In the genomic region with DNA sequence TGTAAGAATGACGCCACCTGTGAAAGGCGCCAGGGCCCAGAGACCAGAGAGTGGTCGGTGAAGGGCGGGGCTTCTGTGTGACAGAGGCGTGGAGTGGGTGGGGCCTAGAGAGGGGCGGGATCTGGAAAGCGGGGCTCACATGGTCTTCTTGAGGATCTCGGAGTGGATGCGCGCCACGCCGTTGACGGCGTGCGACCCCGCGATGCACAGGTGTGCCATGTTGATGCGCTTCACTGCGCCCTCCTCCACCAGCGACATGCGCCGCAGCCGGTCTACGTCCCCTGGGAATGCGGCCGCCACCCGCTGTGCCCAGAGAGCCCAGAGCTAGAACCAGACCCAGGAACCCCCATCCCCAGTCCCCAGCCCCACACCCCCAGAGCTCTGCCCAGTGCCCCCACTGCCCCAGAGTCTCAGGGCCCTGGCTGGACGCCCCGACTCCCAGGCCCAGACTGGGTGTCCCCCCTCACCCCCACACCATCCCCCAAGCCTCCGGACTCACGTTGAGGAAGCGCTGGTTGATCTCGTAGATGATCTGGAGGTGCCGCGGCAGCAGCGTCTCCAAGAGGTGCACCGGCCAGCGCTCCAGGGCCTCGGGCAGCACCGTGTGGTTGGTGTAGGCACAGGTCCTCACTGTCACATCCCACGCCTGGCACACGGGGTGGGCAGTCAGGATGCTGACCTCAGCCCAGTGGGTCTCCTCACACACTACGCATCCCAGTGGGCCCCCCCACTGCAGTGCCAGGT, we compare ENCODE assay signal across 16 cellular contexts. TPM values are rescaled to one million over a fixed set of nuclear protein-coding genes. Genes with fewer than 3 reads are reported as not detected.
DNase-seq lines count a peak whose midpoint lies in the region; ATAC-seq and TF ChIP-seq lines count a peak whose summit lies in the region.
"Had no signal": no experiment of that assay in that cellular context is flagged by ENCODE, and none has a peak within 500 bp of the region (broad histone marks: within the 10 kb centered on the region; RNA-seq: fewer than 3 reads in every experiment).

No MANE protein-coding gene starts in this region.

- H3K36me3 ChIP-seq in heart left ventricle, result peaks cover 0 to 42% (median 18%) of the 10 kb centered on the region in 9 donors

- no peaks in the 10 kb centered on the region for H3K27me3 ChIP-seq in heart left ventricle

- no peaks in the 10 kb centered on the region for H3K9me3 Mint-ChIP-seq in chondrocyte (ENCODE audit: low read depth)
- H3K9me3 Mint-ChIP-seq in memory B cell, result no peaks in the 10 kb centered on the region
- H3K9me3 Mint-ChIP-seq in stimulated activated memory B cell treated with anti-CD40 and anti-IgM and Interleukin-4, amounts not matched to agents 10 μg/mL and 1 μg/mL and 100 μg/mL, for 72 hours, result no peaks in the 10 kb centered on the region
- H3K9me3 Mint-ChIP-seq in glutamatergic neuron (ENCODE audit: unreplicated experiment), result peaks cover 3% of the 10 kb centered on the region
- H3K9me3 Mint-ChIP-seq: CD14-positive monocyte had no signal

- H3K36me3 Mint-ChIP-seq in chondrocyte (ENCODE audit: low read depth) (no peaks in the 10 kb centered on the region), memory B cell (peaks cover 12% of the 10 kb centered on the region), glutamatergic neuron (ENCODE audit: unreplicated experiment) (peaks cover 3% of the 10 kb centered on the region)
- H3K36me3 Mint-ChIP-seq in stimulated activated memory B cell treated with anti-CD40 and anti-IgM and Interleukin-4, amounts not matched to agents 10 μg/mL and 1 μg/mL and 100 μg/mL, for 72 hours, result peaks cover 31% of the 10 kb centered on the region

- H3K4me3 Mint-ChIP-seq in chondrocyte (ENCODE audit: unreplicated experiment), result no peak overlapping the region
- no peak overlapping the region for H3K4me3 Mint-ChIP-seq in memory B cell
- H3K4me3 Mint-ChIP-seq in stimulated activated memory B cell treated with anti-CD40 and anti-IgM and Interleukin-4, amounts not matched to agents 10 μg/mL and 1 μg/mL and 100 μg/mL, for 72 hours, result no peak overlapping the region
- no peak overlapping the region for H3K4me3 Mint-ChIP-seq in glutamatergic neuron (ENCODE audit: unreplicated experiment)
- H3K4me3 Mint-ChIP-seq: CD14-positive monocyte had no signal

- H3K27ac ChIP-seq in heart left ventricle, result no peak overlapping the region
- H3K27ac ChIP-seq: A549, KMS-11 had no signal

- TF ChIP-seq CTCF in heart left ventricle (IDR thresholded peaks at IDR 0.05) (no peak), chondrocyte (IDR thresholded peaks at IDR 0.05) (no peak), glutamatergic neuron (IDR thresholded peaks at IDR 0.05; ENCODE audit: partially characterized antibody, unreplicated experiment) (no peak)

- H3K4me1 Mint-ChIP-seq in chondrocyte (ENCODE audit: low read depth) (peaks cover 2% of the 10 kb centered on the region), memory B cell (peaks cover 22% of the 10 kb centered on the region), glutamatergic neuron (ENCODE audit: low read depth, unreplicated experiment) (peaks cover 2% of the 10 kb centered on the region)
- peaks cover 33% of the 10 kb centered on the region for H3K4me1 Mint-ChIP-seq in stimulated activated memory B cell treated with anti-CD40 and anti-IgM and Interleukin-4, amounts not matched to agents 10 μg/mL and 1 μg/mL and 100 μg/mL, for 72 hours
- H3K4me1 Mint-ChIP-seq: CD14-positive monocyte had no signal

- ATAC-seq in Right ventricle myocardium superior (ENCODE audit: poor library complexity), result no peak
- ATAC-seq in heart left ventricle, result no peak
- no peak for ATAC-seq in memory B cell (ENCODE audit: low read depth)
- peak; percentile 6 for ATAC-seq in stimulated activated memory B cell treated with anti-CD40 and anti-IgM and Interleukin-4, amounts not matched to agents 10 μg/mL and 1 μg/mL and 100 μg/mL, for 72 hours
- ATAC-seq: A549 had no signal

- no peak for TF ChIP-seq POLR2A in heart left ventricle (IDR thresholded peaks at IDR 0.05)

- no peaks in the 10 kb centered on the region for H3K27me3 Mint-ChIP-seq in chondrocyte (ENCODE audit: low read depth)
- no peaks in the 10 kb centered on the region for H3K27me3 Mint-ChIP-seq in memory B cell
- H3K27me3 Mint-ChIP-seq in stimulated activated memory B cell treated with anti-CD40 and anti-IgM and Interleukin-4, amounts not matched to agents 10 μg/mL and 1 μg/mL and 100 μg/mL, for 72 hours, result no peaks in the 10 kb centered on the region
- H3K27me3 Mint-ChIP-seq in glutamatergic neuron (ENCODE audit: unreplicated experiment), result peaks cover 12% of the 10 kb centered on the region

- peak; percentile 34 for DNase-seq in Right ventricle myocardium superior
- no peak for DNase-seq in heart left ventricle
- peak; percentile 89 for DNase-seq in chondrocyte (ENCODE audit: low spot score)
- DNase-seq in memory B cell (ENCODE audit: low spot score in 2 of 2), result no peak
- DNase-seq in stimulated activated CD4-positive, alpha-beta T cell treated with anti-CD3 and anti-CD28 coated beads, Interleukin-2, amount 100 ng/mL, for 48 hours, result no peak
- no peak for DNase-seq in T-helper 2 cell
- DNase-seq in glutamatergic neuron, result no peak
- DNase-seq: COR-L47, NCI-H187 treated with DMSO at 0.1 percent for 48 hours, NCI-H446 treated with DMSO at 0.1 percent for 48 hours, NCI-H82, SHP77 had no signal

- H3K4me3 ChIP-seq in heart left ventricle, result no peak overlapping the region
- H3K4me3 ChIP-seq: A549 had no signal

- H3K27ac Mint-ChIP-seq in chondrocyte (ENCODE audit: unreplicated experiment) (no peak overlapping the region), memory B cell (peak overlapping the region; percentile 55), glutamatergic neuron (ENCODE audit: unreplicated experiment) (no peak overlapping the region)
- H3K27ac Mint-ChIP-seq in stimulated activated memory B cell treated with anti-CD40 and anti-IgM and Interleukin-4, amounts not matched to agents 10 μg/mL and 1 μg/mL and 100 μg/mL, for 72 hours, result peak overlapping the region; percentile 21
- H3K27ac Mint-ChIP-seq: CD14-positive monocyte had no signal

- peaks cover 0 to 3% (median 0%) of the 10 kb centered on the region in 12 donors for H3K4me1 ChIP-seq in heart left ventricle
- H3K4me1 ChIP-seq: A549 had no signal

- intact Hi-C loops in Right ventricle myocardium superior (cut with DNase I), result no loop called here
- intact Hi-C loops in heart left ventricle (cut with DNase I), result no loop called here

- H3K9me3 ChIP-seq in heart left ventricle, result no peaks in the 10 kb centered on the region
- H3K9me3 ChIP-seq: A549 had no signal

- 94 to 97% (median 95%) methylated on average over 40 to 43 of the region's 43 CpGs for WGBS in heart left ventricle, 4 donors

RNA-seq across cellular contexts. Expression of a gene that starts 6.2 kb away (rescaled TPM):
- total RNA-seq in Right ventricle myocardium superior (183 TPM), heart left ventricle (100 to 1,000 TPM in 4 of 9 donors, 10 to 100 TPM in 5; 51.6 to 167 (median 89.9) TPM), chondrocyte (0.65 to 1.6 TPM (median 1.2 TPM) in 3 replicates), glutamatergic neuron (ENCODE audit: unreplicated experiment) (5.5 TPM)
- 10 to 100 TPM; 10.3 to 71.8 TPM for polyA plus RNA-seq in heart left ventricle

RNA-seq across cellular contexts. Expression of a gene that starts 9.6 kb away (rescaled TPM):
- total RNA-seq in Right ventricle myocardium superior (38.4 TPM), heart left ventricle (10 to 100 TPM; 22.2 to 34.0 (median 28.1) TPM), chondrocyte (4.7 to 11.4 TPM (median 10.1 TPM) in 3 replicates), glutamatergic neuron (ENCODE audit: unreplicated experiment) (2.9 TPM)
- 10 to 100 TPM; 16.2 to 78.9 TPM for polyA plus RNA-seq in heart left ventricle

RNA-seq across cellular contexts. Expression of a gene that starts 24.8 kb away (rescaled TPM):
- total RNA-seq in Right ventricle myocardium superior (182 TPM), heart left ventricle (100 to 1,000 TPM; 103 to 349 (median 157) TPM), chondrocyte (183 to 198 TPM (median 190 TPM) in 3 replicates), glutamatergic neuron (ENCODE audit: unreplicated experiment) (415 TPM)
- 10 to 100 TPM; 59.2 to 65.5 TPM for polyA plus RNA-seq in heart left ventricle

RNA-seq across cellular contexts. Expression of a gene that starts 30.6 kb away (rescaled TPM):
- total RNA-seq in Right ventricle myocardium superior (0.86 TPM), heart left ventricle (1 to 10 TPM in 4 of 9 donors, under 1 TPM in 4, not detected in 1; 0.62 to 5.5 (median 1.3) TPM), chondrocyte (1.1 to 3.0 TPM (median 1.8 TPM) in 3 replicates), glutamatergic neuron (ENCODE audit: unreplicated experiment) (50.4 TPM)
- polyA plus RNA-seq in heart left ventricle, result under 1 TPM; 0.42 to 0.65 TPM
- polyA plus RNA-seq: CD14-positive monocyte had no signal

RNA-seq across cellular contexts. Expression of a gene that starts 49.5 kb away (rescaled TPM):
- total RNA-seq in Right ventricle myocardium superior (7.7 TPM), heart left ventricle (10 to 100 TPM in 3 of 9 donors, 1 to 10 TPM in 6; 7.0 to 27.5 (median 8.6) TPM), chondrocyte (11.3 to 17.8 TPM (median 13.4 TPM) in 3 replicates), glutamatergic neuron (ENCODE audit: unreplicated experiment) (15.9 TPM)
- 1 to 10 TPM; 7.8 to 9.5 TPM for polyA plus RNA-seq in heart left ventricle

Comparison
In these comparisons a context has a peak if more than half of its experiments do, and no peak if none do; other contexts are left out.
1. DNase-seq: peak in Right ventricle myocardium superior (single experiment) and chondrocyte (single experiment); none in heart left ventricle (0 of 5), memory B cell (0 of 2), stimulated activated CD4-positive, alpha-beta T cell treated with anti-CD3 and anti-CD28 coated beads, Interleukin-2, amount 100 ng/mL, for 48 hours (0 of 2), T-helper 2 cell (0 of 5) and glutamatergic neuron (single experiment).
2. H3K27ac Mint-ChIP-seq: peak in memory B cell (single experiment) and stimulated activated memory B cell treated with anti-CD40 and anti-IgM and Interleukin-4, amounts not matched to agents 10 μg/mL and 1 μg/mL and 100 μg/mL, for 72 hours (single experiment); none in chondrocyte (single experiment) and glutamatergic neuron (single experiment).